15 cellular contexts compared by ENCODE assay signal in the genomic region with DNA sequence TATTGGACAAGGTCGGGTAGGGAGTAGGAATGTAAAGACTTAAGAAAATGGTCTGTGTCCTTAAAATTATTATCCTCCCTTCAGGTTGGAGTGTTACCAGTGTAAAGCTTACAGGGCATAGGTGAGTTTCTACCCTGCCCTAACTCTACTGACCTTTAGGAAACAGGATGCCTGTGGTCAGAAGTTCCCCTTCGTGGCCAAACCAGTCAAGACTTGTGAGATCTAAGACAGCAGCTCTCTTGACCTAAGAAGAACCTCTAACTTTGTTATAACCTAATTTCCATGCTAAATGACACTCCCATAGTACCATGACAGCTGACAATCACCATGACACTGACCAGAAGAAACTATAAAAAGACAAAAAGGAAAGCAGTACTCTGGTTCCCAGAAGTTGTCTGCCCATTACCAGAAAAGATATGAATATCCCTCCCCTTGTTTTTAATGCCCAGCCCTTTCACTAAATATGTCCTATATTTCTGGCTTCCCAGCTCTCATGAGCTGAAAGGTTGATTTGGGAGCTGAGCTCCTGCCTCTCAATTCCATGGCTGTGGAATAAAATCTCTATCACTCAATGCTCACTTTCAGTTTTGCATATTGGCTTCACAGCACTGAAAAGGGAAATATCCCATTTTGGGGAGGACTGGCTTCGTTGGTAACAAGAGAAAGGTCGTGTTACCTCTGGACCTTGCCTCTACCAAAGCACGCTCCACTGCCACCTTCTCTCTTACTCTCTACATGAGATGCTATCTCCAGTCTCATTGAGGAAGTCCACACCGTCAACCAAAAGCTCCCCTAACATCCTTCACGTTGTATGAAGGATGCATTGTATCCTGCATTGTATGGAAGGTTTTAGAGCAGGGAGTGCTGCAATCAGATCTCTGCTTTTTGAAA.
DNase-seq lines count a peak whose midpoint lies in the region; ATAC-seq and TF ChIP-seq lines count a peak whose summit lies in the region.
"Had no signal": no experiment of that assay in that cellular context is flagged by ENCODE, and none has a peak within 500 bp of the region (broad histone marks: within the 10 kb centered on the region; RNA-seq: fewer than 3 reads in every experiment).

No MANE protein-coding gene starts in this region.

- H3K4me1 Mint-ChIP-seq in activated naive CD8-positive, alpha-beta T cell treated with anti-CD3 and anti-CD28 coated beads, Interleukin-2, amount 50 U/mL, for 24 hours: peaks cover 10% of the 10 kb centered on the region
- H3K4me1 Mint-ChIP-seq in activated naive CD8-positive, alpha-beta T cell treated with anti-CD3 and anti-CD28 coated beads for 36 hours: peaks cover 4% of the 10 kb centered on the region
- peaks cover 7% of the 10 kb centered on the region for H3K4me1 Mint-ChIP-seq in stimulated activated naive CD8-positive, alpha-beta T cell treated with anti-CD3 and anti-CD28 coated beads, Interleukin-15, amount 100 ng/mL, for 72 hours
- H3K4me1 Mint-ChIP-seq in CD4-positive, alpha-beta T cell (ENCODE audit: low read depth): no peaks in the 10 kb centered on the region
- H3K4me1 Mint-ChIP-seq: activated CD4-positive, alpha-beta memory T cell treated with anti-CD3 and anti-CD28 coated beads, Interleukin-2, amount 10 ng/mL, durations not matched to agents 7 days and 5 days had no signal

- POLR2A ChIA-PET in CD4-positive, alpha-beta T cell (lab: Charles Lee): no interaction called here

- H3K27me3 ChIP-seq in CD4-positive, alpha-beta T cell (ENCODE audit: control insufficient read depth, insufficient read depth, low read length): no peaks in the 10 kb centered on the region
- no peaks in the 10 kb centered on the region for H3K27me3 ChIP-seq in vagina

- no peak overlapping the region for H3K4me3 ChIP-seq in vagina
- H3K4me3 ChIP-seq: A549, GM23338 had no signal

- no peak overlapping the region for H3K4me3 Mint-ChIP-seq in activated naive CD8-positive, alpha-beta T cell treated with anti-CD3 and anti-CD28 coated beads, Interleukin-2, amount 50 U/mL, for 24 hours
- H3K4me3 Mint-ChIP-seq in activated naive CD8-positive, alpha-beta T cell treated with anti-CD3 and anti-CD28 coated beads for 36 hours: no peak overlapping the region
- no peak overlapping the region for H3K4me3 Mint-ChIP-seq in stimulated activated naive CD8-positive, alpha-beta T cell treated with anti-CD3 and anti-CD28 coated beads, Interleukin-15, amount 100 ng/mL, for 72 hours
- H3K4me3 Mint-ChIP-seq in CD4-positive, alpha-beta T cell: no peak overlapping the region
- H3K4me3 Mint-ChIP-seq: activated CD4-positive, alpha-beta memory T cell treated with anti-CD3 and anti-CD28 coated beads, Interleukin-2, amount 10 ng/mL, durations not matched to agents 7 days and 5 days; GM23338 had no signal

- H3K36me3 Mint-ChIP-seq in activated naive CD8-positive, alpha-beta T cell treated with anti-CD3 and anti-CD28 coated beads, Interleukin-2, amount 50 U/mL, for 24 hours (ENCODE audit: low read depth): no peaks in the 10 kb centered on the region
- H3K36me3 Mint-ChIP-seq in activated naive CD8-positive, alpha-beta T cell treated with anti-CD3 and anti-CD28 coated beads for 36 hours: no peaks in the 10 kb centered on the region
- no peaks in the 10 kb centered on the region for H3K36me3 Mint-ChIP-seq in CD4-positive, alpha-beta T cell (ENCODE audit: low read depth)

- no peaks in the 10 kb centered on the region for H3K9me3 ChIP-seq in CD4-positive, alpha-beta T cell (ENCODE audit: control insufficient read depth, low read length)
- H3K9me3 ChIP-seq in vagina: no peaks in the 10 kb centered on the region
- H3K9me3 ChIP-seq: A549 had no signal

- TF ChIP-seq POLR2A in vagina (IDR thresholded peaks at IDR 0.05): no peak

- H3K27me3 Mint-ChIP-seq in activated naive CD8-positive, alpha-beta T cell treated with anti-CD3 and anti-CD28 coated beads, Interleukin-2, amount 50 U/mL, for 24 hours: peaks cover 2% of the 10 kb centered on the region
- H3K27me3 Mint-ChIP-seq in activated naive CD8-positive, alpha-beta T cell treated with anti-CD3 and anti-CD28 coated beads for 36 hours: peaks cover 10% of the 10 kb centered on the region
- peaks cover 30% of the 10 kb centered on the region for H3K27me3 Mint-ChIP-seq in stimulated activated naive CD8-positive, alpha-beta T cell treated with anti-CD3 and anti-CD28 coated beads, Interleukin-15, amount 100 ng/mL, for 72 hours
- peaks cover 6% of the 10 kb centered on the region for H3K27me3 Mint-ChIP-seq in CD4-positive, alpha-beta T cell
- H3K27me3 Mint-ChIP-seq: activated CD4-positive, alpha-beta memory T cell treated with anti-CD3 and anti-CD28 coated beads, Interleukin-2, amount 10 ng/mL, durations not matched to agents 7 days and 5 days had no signal

- intact Hi-C loops in CD4-positive, alpha-beta T cell (cut with DNase I, micrococcal nuclease): no loop called here
- intact Hi-C loops in vagina (cut with DNase I): no loop called here

- no peak overlapping the region for H3K27ac ChIP-seq in CD4-positive, alpha-beta T cell (ENCODE audit: low read depth, low read length)
- H3K27ac ChIP-seq in vagina: no peak overlapping the region
- H3K27ac ChIP-seq: A549, KMS-11 had no signal

- DNase-seq in activated naive CD8-positive, alpha-beta T cell treated with anti-CD3 and anti-CD28 coated beads, Interleukin-2, amount 50 U/mL, for 24 hours: no peak
- DNase-seq in activated naive CD8-positive, alpha-beta T cell treated with anti-CD3 and anti-CD28 coated beads for 36 hours: no peak
- no peak for DNase-seq in stimulated activated naive CD8-positive, alpha-beta T cell treated with anti-CD3 and anti-CD28 coated beads, Interleukin-15, amount 100 ng/mL, for 72 hours
- DNase-seq in NCI-H526 (lab: John Stamatoyannopoulos, UW): no peak
- DNase-seq in CD4-positive, alpha-beta T cell: no peak
- DNase-seq in vagina (ENCODE audit: extremely low spot score in 2 of 2): no peak
- DNase-seq: activated CD4-positive, alpha-beta memory T cell treated with anti-CD3 and anti-CD28 coated beads, Interleukin-2, amount 10 ng/mL, durations not matched to agents 7 days and 5 days; aorta; DMS79 treated with DMSO at 0.1 percent for 48 hours; NCI-H2227 treated with DMSO at 0.1 percent for 48 hours had no signal

- CTCF ChIA-PET in CD4-positive, alpha-beta T cell (lab: Charles Lee): no interaction called here

- no peaks in the 10 kb centered on the region for H3K36me3 ChIP-seq in vagina

- H3K9me3 Mint-ChIP-seq in activated naive CD8-positive, alpha-beta T cell treated with anti-CD3 and anti-CD28 coated beads, Interleukin-2, amount 50 U/mL, for 24 hours: no peaks in the 10 kb centered on the region
- H3K9me3 Mint-ChIP-seq in activated naive CD8-positive, alpha-beta T cell treated with anti-CD3 and anti-CD28 coated beads for 36 hours: no peaks in the 10 kb centered on the region
- peaks cover 0 to 6% of the 10 kb centered on the region in 2 donors for H3K9me3 Mint-ChIP-seq in stimulated activated naive CD8-positive, alpha-beta T cell treated with anti-CD3 and anti-CD28 coated beads, Interleukin-15, amount 100 ng/mL, for 72 hours
- no peaks in the 10 kb centered on the region for H3K9me3 Mint-ChIP-seq in CD4-positive, alpha-beta T cell
- H3K9me3 Mint-ChIP-seq: GM23338 had no signal

- no peaks in the 10 kb centered on the region for H3K4me1 ChIP-seq in vagina
- H3K4me1 ChIP-seq: A549 had no signal

- ATAC-seq in activated naive CD8-positive, alpha-beta T cell treated with anti-CD3 and anti-CD28 coated beads, Interleukin-2, amount 50 U/mL, for 24 hours: peak; percentile 59
- peak; percentile 88 for ATAC-seq in HG02588 (IDR thresholded peaks at IDR 0.05; ENCODE audit: unreplicated experiment)
- ATAC-seq in HG03354 (IDR thresholded peaks at IDR 0.05; ENCODE audit: poor library complexity, severe bottlenecking, unreplicated experiment): peak; percentile 92
- ATAC-seq in stimulated activated naive CD8-positive, alpha-beta T cell treated with anti-CD3 and anti-CD28 coated beads, Interleukin-15, amount 100 ng/mL, for 72 hours: peak; percentile 46
- ATAC-seq in CD4-positive, alpha-beta T cell (ENCODE audit: poor library complexity): no peak
- ATAC-seq: A549, GM23338 had no signal

- H3K27ac Mint-ChIP-seq in activated naive CD8-positive, alpha-beta T cell treated with anti-CD3 and anti-CD28 coated beads, Interleukin-2, amount 50 U/mL, for 24 hours: peak overlapping the region; percentile 5
- no peak overlapping the region for H3K27ac Mint-ChIP-seq in activated naive CD8-positive, alpha-beta T cell treated with anti-CD3 and anti-CD28 coated beads for 36 hours
- H3K27ac Mint-ChIP-seq in stimulated activated naive CD8-positive, alpha-beta T cell treated with anti-CD3 and anti-CD28 coated beads, Interleukin-15, amount 100 ng/mL, for 72 hours: no peak overlapping the region
- H3K27ac Mint-ChIP-seq in CD4-positive, alpha-beta T cell: no peak overlapping the region
- H3K27ac Mint-ChIP-seq: activated CD4-positive, alpha-beta memory T cell treated with anti-CD3 and anti-CD28 coated beads, Interleukin-2, amount 10 ng/mL, durations not matched to agents 7 days and 5 days; GM23338 had no signal

- no peak for TF ChIP-seq CTCF in CD4-positive, alpha-beta T cell (IDR thresholded peaks at IDR 0.05)
- TF ChIP-seq CTCF in vagina (IDR thresholded peaks at IDR 0.05): no peak
